17 cellular contexts compared by ENCODE assay signal in the genomic region with DNA sequence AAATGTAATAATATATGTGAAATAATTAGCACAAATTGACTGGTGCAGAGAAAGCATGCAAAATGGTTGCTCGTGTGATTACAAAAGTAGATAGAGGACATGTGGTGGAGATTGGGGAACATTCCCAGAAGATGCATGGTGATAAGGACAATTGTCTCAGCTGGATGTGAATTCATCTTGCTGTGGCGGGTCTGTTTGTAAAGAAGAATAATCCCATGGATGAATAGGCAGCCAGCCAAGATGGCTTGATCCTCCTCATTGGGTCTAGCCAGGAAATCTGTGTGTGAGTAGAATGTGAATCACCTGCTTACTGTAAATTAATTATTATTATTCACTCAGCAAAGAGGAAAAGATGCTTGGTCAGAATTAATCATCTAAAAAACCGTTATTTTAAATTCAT. TPM values are rescaled to one million over a fixed set of nuclear protein-coding genes. Genes with fewer than 3 reads are reported as not detected.
A peak's percentile ranks its signal among the peaks of the same experiment; 100 is the strongest.
DNase-seq lines count a peak whose midpoint lies in the region; ATAC-seq and TF ChIP-seq lines count a peak whose summit lies in the region.
"Had no signal": no experiment of that assay in that cellular context is flagged by ENCODE, and none has a peak within 500 bp of the region (broad histone marks: within the 10 kb centered on the region; RNA-seq: fewer than 3 reads in every experiment).

No MANE protein-coding gene starts in this region.

- H3K27ac ChIP-seq in SJSA1, result peak overlapping the region; percentile 13
- H3K27ac ChIP-seq: BLaER1, epithelial cell of prostate, hepatocyte, tibial artery had no signal

- no peak for TF ChIP-seq CTCF in foreskin fibroblast (IDR thresholded peaks at IDR 0.05; ENCODE audit: low read depth, low read length)

- no peak for ATAC-seq in GM19023 (IDR thresholded peaks at IDR 0.05; ENCODE audit: unreplicated experiment)

- H3K36me3 ChIP-seq in SJSA1, result no peaks in the 10 kb centered on the region
- H3K36me3 ChIP-seq: BLaER1, tibial artery had no signal

- DNase-seq in Daoy (ENCODE audit: low read depth), result peak; percentile 82
- DNase-seq in LHCN-M2 (ENCODE audit: low read depth), result peak; percentile 61
- DNase-seq in SJSA1 (ENCODE audit: low read depth in 1 of 2, low spot score in 2 of 2), result peak; percentile 47 to 72
- peak; percentile 49 to 60 for DNase-seq in foreskin fibroblast
- no peak for DNase-seq in HK-2 (ENCODE audit: unreplicated experiment)
- no peak for DNase-seq in C1 segment of cervical spinal cord (lab: John Stamatoyannopoulos, UW)
- DNase-seq in DMS79 (lab: John Stamatoyannopoulos, UW), result no peak
- DNase-seq: activated CD4-positive, alpha-beta T cell treated with anti-CD3 and anti-CD28 coated beads for 48 hours; activated naive CD8-positive, alpha-beta T cell treated with anti-CD3 and anti-CD28 coated beads, Interleukin-2, amount 10 ng/mL, durations not matched to agents 7 days and 5 days; activated T-cell treated with anti-CD3 and anti-CD28 coated beads, Interleukin-2, amount 50 U/mL, for 24 hours; NCI-H510A; posterior cingulate gyrus; tibial artery had no signal

- H3K27me3 ChIP-seq in SJSA1 (replicated peaks), result no peaks in the 10 kb centered on the region
- H3K27me3 ChIP-seq: BLaER1, tibial artery had no signal

- H3K9me3 ChIP-seq in SJSA1 (replicated peaks), result no peaks in the 10 kb centered on the region
- H3K9me3 ChIP-seq: BLaER1, tibial artery had no signal

- no peak overlapping the region for H3K4me3 ChIP-seq in SJSA1
- H3K4me3 ChIP-seq in foreskin fibroblast (ENCODE audit: low read depth in 1 of 2, low read length in 2 of 2), result no peak overlapping the region
- H3K4me3 ChIP-seq: BLaER1, hepatocyte, tibial artery had no signal

- H3K4me1 ChIP-seq in SJSA1 (replicated peaks), result peaks cover 23% of the 10 kb centered on the region
- H3K4me1 ChIP-seq: BLaER1, tibial artery had no signal

RNA-seq across cellular contexts. Expression of gene DPYSL3, which starts 12.6 kb away (rescaled TPM):
- 133 and 141 TPM in 2 replicates for total RNA-seq in Daoy (2014; rRNA removed; shearing (Covaris generic))
- total RNA-seq in LHCN-M2 (2014; rRNA removed), result 55.9 and 66.9 TPM in 2 replicates
- 37.9 TPM for polyA plus RNA-seq in LHCN-M2 (2012)
- 125 and 156 TPM in 2 replicates for total RNA-seq in SJSA1 (2014; rRNA removed; shearing (Covaris generic))
- total RNA-seq: activated naive CD8-positive, alpha-beta T cell treated with anti-CD3 and anti-CD28 coated beads, Interleukin-2, amount 10 ng/mL, durations not matched to agents 7 days and 5 days had no signal

Comparison
In these comparisons a context has a peak if more than half of its experiments do, and no peak if none do; other contexts are left out.
1. DNase-seq: peak in Daoy (single experiment), LHCN-M2 (single experiment), SJSA1 (2 of 2) and foreskin fibroblast (2 of 2); none in HK-2 (single experiment), C1 segment of cervical spinal cord (0 of 14) and DMS79 (single experiment).